In genomic region chr11:76795936-76796441, GRCh38 we compare ENCODE assay signal across 1 cellular context.
TF ChIP-seq lines count a peak whose summit lies in the region.

No MANE protein-coding gene starts in this region.

TF ChIP-seq in K562, 482 proteins besides CTCF, POLR2A, EP300 and RAD21:
- TF ChIP-seq RBFOX2 (IDR thresholded peaks at IDR 0.05; ENCODE audit: low read depth, low read length) (0 out of 2 replicates have a peak, but pooled peaks have one; percentile 23), NR2C1 (IDR thresholded peaks at IDR 0.05) (no peak), NR2C1 (tag; IDR thresholded peaks at IDR 0.05) (no peak)
